ENCODE assay signal across 8 cellular contexts in genomic region chr18:9743200-9744016, GRCh38. TPM values are rescaled to one million over a fixed set of nuclear protein-coding genes. Genes with fewer than 3 reads are reported as not detected.
DNase-seq lines count a peak whose midpoint lies in the region; ATAC-seq and TF ChIP-seq lines count a peak whose summit lies in the region.

No MANE protein-coding gene starts in this region.

- no peak overlapping the region for H3K4me3 Mint-ChIP-seq in CD8-positive, alpha-beta memory T cell
- no peak overlapping the region for H3K4me3 Mint-ChIP-seq in T-cell

- no peaks in the 10 kb centered on the region for H3K36me3 Mint-ChIP-seq in CD8-positive, alpha-beta memory T cell
- H3K36me3 Mint-ChIP-seq in T-cell: no peaks in the 10 kb centered on the region

- H3K9me3 Mint-ChIP-seq in CD8-positive, alpha-beta memory T cell: no peaks in the 10 kb centered on the region
- H3K9me3 Mint-ChIP-seq in T-cell: no peaks in the 10 kb centered on the region

- POLR2A ChIA-PET in CD8-positive, alpha-beta memory T cell (lab: Charles Lee): no interaction called here
- POLR2A ChIA-PET in T-cell (lab: Charles Lee): no interaction called here

- no peaks in the 10 kb centered on the region for H3K4me1 Mint-ChIP-seq in CD8-positive, alpha-beta memory T cell
- no peaks in the 10 kb centered on the region for H3K4me1 Mint-ChIP-seq in T-cell

- no peak for DNase-seq in CD8-positive, alpha-beta memory T cell
- DNase-seq in NB4 (ENCODE audit: low read depth): peak; percentile 98
- DNase-seq in dedifferentiated amniotic fluid mesenchymal stem cell (ENCODE audit: extremely low spot score): peak; percentile 63
- no peak for DNase-seq in T-cell
- no peak for DNase-seq in stimulated activated naive CD4-positive, alpha-beta T cell (lab: John Stamatoyannopoulos, UW)

- no peak for TF ChIP-seq CTCF in NB4 (IDR thresholded peaks at IDR 0.05; ENCODE audit: low read depth, low read length)

- TF ChIP-seq POLR2A in NB4 (IDR thresholded peaks at IDR 0.05; ENCODE audit: extremely low read depth, insufficient read length): no peak

- peaks cover 13 to 27% of the 10 kb centered on the region in 2 donors for H3K27me3 Mint-ChIP-seq in CD8-positive, alpha-beta memory T cell
- peaks cover 14 to 37% of the 10 kb centered on the region in 2 donors for H3K27me3 Mint-ChIP-seq in T-cell

- ATAC-seq in T-cell (replicated peaks in 1 of 4): no peak
- no peak for ATAC-seq in HG03196 (IDR thresholded peaks at IDR 0.05; ENCODE audit: unreplicated experiment)
- no peak for ATAC-seq in GM21390 (IDR thresholded peaks at IDR 0.05; ENCODE audit: unreplicated experiment)

- H3K9me3 ChIP-seq in CD8-positive, alpha-beta memory T cell (ENCODE audit: low read length): no peaks in the 10 kb centered on the region
- no peaks in the 10 kb centered on the region for H3K9me3 ChIP-seq in muscle layer of duodenum (ENCODE audit: control insufficient read depth in 1 of 2, low read length in 2 of 2)

- peak overlapping the region; percentile 59 for H3K27ac ChIP-seq in CD8-positive, alpha-beta memory T cell (ENCODE audit: low read depth, low read length)
- H3K27ac ChIP-seq in muscle layer of duodenum (ENCODE audit: low read length): peak overlapping the region; percentile 46

- no peaks in the 10 kb centered on the region for H3K4me1 ChIP-seq in CD8-positive, alpha-beta memory T cell (ENCODE audit: insufficient read depth, low read length)
- peaks cover 0 to 14% of the 10 kb centered on the region in 2 donors for H3K4me1 ChIP-seq in muscle layer of duodenum (ENCODE audit: control insufficient read depth in 1 of 2, insufficient read depth in 2 of 2, low read length in 2 of 2)

- no peaks in the 10 kb centered on the region for H3K27me3 ChIP-seq in CD8-positive, alpha-beta memory T cell (ENCODE audit: insufficient read depth, low read length, poor library complexity, severe bottlenecking)
- no peaks in the 10 kb centered on the region for H3K27me3 ChIP-seq in muscle layer of duodenum (ENCODE audit: low read depth, low read length)

- no peak overlapping the region for H3K4me3 ChIP-seq in CD8-positive, alpha-beta memory T cell (ENCODE audit: low read length)
- H3K4me3 ChIP-seq in NB4 (ENCODE audit: low read depth, low read length): no peak overlapping the region
- H3K4me3 ChIP-seq in muscle layer of duodenum (ENCODE audit: low read depth in 1 of 2, low read length in 2 of 2): peak overlapping the region in 1 of 2 donors; percentile 7

- H3K27ac Mint-ChIP-seq in CD8-positive, alpha-beta memory T cell: no peak overlapping the region
- no peak overlapping the region for H3K27ac Mint-ChIP-seq in T-cell

- no peaks in the 10 kb centered on the region for H3K36me3 ChIP-seq in CD8-positive, alpha-beta memory T cell (ENCODE audit: insufficient read depth, low read length)
- H3K36me3 ChIP-seq in muscle layer of duodenum (ENCODE audit: control insufficient read depth in 1 of 2, insufficient read depth in 2 of 2, low read length in 2 of 2): no peaks in the 10 kb centered on the region

- CTCF ChIA-PET in CD8-positive, alpha-beta memory T cell (lab: Charles Lee): no interaction called here
- CTCF ChIA-PET in T-cell (lab: Charles Lee): no interaction called here

RNA-seq across cellular contexts. Expression of gene RAB31, which starts 35.3 kb away (rescaled TPM):
- 1 to 10 TPM in 1 of 2 experiments, under 1 TPM in 1; 0.57 to 1.1 TPM for total RNA-seq in CD8-positive, alpha-beta memory T cell
- 4.7 TPM for polyA plus RNA-seq in CD8-positive, alpha-beta memory T cell
- 1 to 10 TPM in 4 of 5 donors, under 1 TPM in 1; 0.60 to 2.0 (median 1.5) TPM for total RNA-seq in T-cell

Comparison
In these comparisons a context has a peak if more than half of its experiments do, and no peak if none do; other contexts are left out.
1. DNase-seq: peak in NB4 (single experiment) and dedifferentiated amniotic fluid mesenchymal stem cell (single experiment); none in CD8-positive, alpha-beta memory T cell (0 of 5), T-cell (0 of 34) and stimulated activated naive CD4-positive, alpha-beta T cell (0 of 6).